Comparison of ENCODE assay signal across 22 cellular contexts in genomic region chr10:30029164-30029889, GRCh38. TPM values are rescaled to one million over a fixed set of nuclear protein-coding genes. Genes with fewer than 3 reads are reported as not detected.
DNase-seq lines count a peak whose midpoint lies in the region; ATAC-seq and TF ChIP-seq lines count a peak whose summit lies in the region.
"Had no signal": no experiment of that assay in that cellular context is flagged by ENCODE, and none has a peak within 500 bp of the region (broad histone marks: within the 10 kb centered on the region; RNA-seq: fewer than 3 reads in every experiment).

No MANE protein-coding gene starts in this region.

- DNase-seq in T-helper 1 cell (no peak), dorsolateral prefrontal cortex (no peak), nephron progenitor cell (no peak), transverse colon (no peak), breast epithelium (ENCODE audit: low spot score in 2 of 2) (no peak), nucleus accumbens (lab: John Stamatoyannopoulos, UW) (no peak)
- DNase-seq: activated CD8-positive, alpha-beta T cell treated with anti-CD3 and anti-CD28 coated beads for 36 hours; activated T-cell treated with anti-CD3 and anti-CD28 coated beads, Interleukin-2, amount 50 U/mL, for 48 hours; BE2C; GDM1; HFFc6; NCI-H345; NK-92 treated with Interleukin-12 subunit alpha and Interleukin-12 subunit beta, amount 100 ng/mL, for 24 hours; stimulated activated CD4-positive, alpha-beta T cell treated with anti-CD3 and anti-CD28 coated beads, Interleukin-2, amount 100 ng/mL, for 24 hours; SW 1271; WERI-Rb-1 had no signal

- no peaks in the 10 kb centered on the region for H3K9me3 Mint-ChIP-seq in T-helper 1 cell treated with Interleukin-12 subunit alpha and Interleukin-12 subunit beta and Interleukin-4 antibody, amounts not matched to agents 30 μg/mL and 1 μg/mL, for 36 hours
- no peaks in the 10 kb centered on the region for H3K9me3 Mint-ChIP-seq in nephron progenitor cell
- H3K9me3 Mint-ChIP-seq: activated CD8-positive, alpha-beta T cell treated with anti-CD3 and anti-CD28 coated beads for 36 hours; HFFc6 had no signal

- intact Hi-C loops in dorsolateral prefrontal cortex (cut with DNase I) (no loop called here), transverse colon (cut with DNase I; ENCODE audit: low total_unique reads) (no loop called here), breast epithelium (cut with DNase I; ENCODE audit: low total_unique reads) (loop anchor here (2.0 kb wide), 1 partner anchor 75 kb away; no protein-coding TSS in a partner anchor)

- H3K4me3 ChIP-seq in dorsolateral prefrontal cortex = no peak overlapping the region
- no peak overlapping the region for H3K4me3 ChIP-seq in transverse colon
- no peak overlapping the region for H3K4me3 ChIP-seq in breast epithelium
- H3K4me3 ChIP-seq: adrenal gland had no signal

- peaks cover 30% of the 10 kb centered on the region for H3K27me3 Mint-ChIP-seq in T-helper 1 cell treated with Interleukin-12 subunit alpha and Interleukin-12 subunit beta and Interleukin-4 antibody, amounts not matched to agents 30 μg/mL and 1 μg/mL, for 36 hours (ENCODE audit: low read depth)
- no peaks in the 10 kb centered on the region for H3K27me3 Mint-ChIP-seq in nephron progenitor cell (ENCODE audit: low read depth, poor library complexity)

- H3K9me3 ChIP-seq in transverse colon (no peaks in the 10 kb centered on the region), breast epithelium (no peaks in the 10 kb centered on the region)
- H3K9me3 ChIP-seq: adrenal gland, BE2C had no signal

- no peaks in the 10 kb centered on the region for H3K36me3 ChIP-seq in transverse colon
- no peaks in the 10 kb centered on the region for H3K36me3 ChIP-seq in breast epithelium
- H3K36me3 ChIP-seq: adrenal gland, BE2C, WERI-Rb-1 had no signal

- peak overlapping the region; percentile 35 for H3K4me3 Mint-ChIP-seq in T-helper 1 cell treated with Interleukin-12 subunit alpha and Interleukin-12 subunit beta and Interleukin-4 antibody, amounts not matched to agents 30 μg/mL and 1 μg/mL, for 36 hours
- peak overlapping the region; percentile 17 for H3K4me3 Mint-ChIP-seq in nephron progenitor cell
- H3K4me3 Mint-ChIP-seq: activated CD8-positive, alpha-beta T cell treated with anti-CD3 and anti-CD28 coated beads for 36 hours; HFFc6 had no signal

- WGBS in transverse colon (ENCODE audit: low coverage in 1 of 2), 2 donors = 80 to 97% methylated on average over 6 to 19 of the region's 19 CpGs

- ATAC-seq in HG02885 (IDR thresholded peaks at IDR 0.05; ENCODE audit: poor library complexity, unreplicated experiment) = no peak
- ATAC-seq: activated CD8-positive, alpha-beta T cell treated with anti-CD3 and anti-CD28 coated beads for 36 hours; naive thymus-derived CD4-positive, alpha-beta T cell had no signal

- in situ Hi-C loops in transverse colon (cut with MboI; ENCODE audit: low pct_ligation_motif_present in 1 of 4, low pct_unique_long_range_greater_than_20kb in 1 of 4, low sequenced_read_pairs in 3 of 4) = no loop called here

- H3K27ac Mint-ChIP-seq in T-helper 1 cell treated with Interleukin-12 subunit alpha and Interleukin-12 subunit beta and Interleukin-4 antibody, amounts not matched to agents 30 μg/mL and 1 μg/mL, for 36 hours = peak overlapping the region; percentile 43
- no peak overlapping the region for H3K27ac Mint-ChIP-seq in nephron progenitor cell
- H3K27ac Mint-ChIP-seq: activated CD8-positive, alpha-beta T cell treated with anti-CD3 and anti-CD28 coated beads for 36 hours; HFFc6 had no signal

- H3K36me3 Mint-ChIP-seq in T-helper 1 cell treated with Interleukin-12 subunit alpha and Interleukin-12 subunit beta and Interleukin-4 antibody, amounts not matched to agents 30 μg/mL and 1 μg/mL, for 36 hours (ENCODE audit: low read depth) = peaks cover 5% of the 10 kb centered on the region
- H3K36me3 Mint-ChIP-seq in nephron progenitor cell (ENCODE audit: low read depth) = peaks cover 27% of the 10 kb centered on the region

- H3K27ac ChIP-seq in dorsolateral prefrontal cortex = peak overlapping the region in 36 of 59 donors; percentile 2 to 83 (median 54)
- H3K27ac ChIP-seq in transverse colon = peak overlapping the region; percentile 51 to 80 (median 74)
- no peak overlapping the region for H3K27ac ChIP-seq in breast epithelium
- H3K27ac ChIP-seq: 22Rv1, foreskin keratinocyte, WERI-Rb-1 had no signal

- no peak for TF ChIP-seq EP300 in transverse colon (IDR thresholded peaks at IDR 0.05; ENCODE audit: low read depth)

- TF ChIP-seq CTCF in dorsolateral prefrontal cortex (IDR thresholded peaks at IDR 0.05 in 54 of 56, conservative IDR thresholded peaks at IDR 0.05 in 2 of 56; ENCODE audit: low read depth in 1 of 56, partially characterized antibody in 56 of 56) (no peak), nephron progenitor cell (IDR thresholded peaks at IDR 0.05) (no peak), transverse colon (IDR thresholded peaks at IDR 0.05) (no peak), breast epithelium (IDR thresholded peaks at IDR 0.05) (no peak)

- TF ChIP-seq POLR2A in transverse colon (IDR thresholded peaks at IDR 0.05) (no peak), breast epithelium (IDR thresholded peaks at IDR 0.05) (no peak)

- H3K4me1 ChIP-seq in transverse colon (peaks cover 10 to 27% (median 17%) of the 10 kb centered on the region in 4 donors), breast epithelium (no peaks in the 10 kb centered on the region)
- H3K4me1 ChIP-seq: BE2C, foreskin keratinocyte had no signal

- H3K27me3 ChIP-seq in dorsolateral prefrontal cortex (peaks cover 0 to 7% (median 0%) of the 10 kb centered on the region in 45 donors), transverse colon (no peaks in the 10 kb centered on the region), breast epithelium (no peaks in the 10 kb centered on the region)
- H3K27me3 ChIP-seq: adrenal gland, BE2C had no signal

- H3K4me1 Mint-ChIP-seq in T-helper 1 cell treated with Interleukin-12 subunit alpha and Interleukin-12 subunit beta and Interleukin-4 antibody, amounts not matched to agents 30 μg/mL and 1 μg/mL, for 36 hours (ENCODE audit: low read depth) = peaks cover 52% of the 10 kb centered on the region
- H3K4me1 Mint-ChIP-seq in nephron progenitor cell = peaks cover 56% of the 10 kb centered on the region

RNA-seq across cellular contexts. Expression of gene JCAD, which starts 30.1 kb away (rescaled TPM):
- 10 to 100 TPM; 15.5 to 74.8 (median 44.0) TPM for total RNA-seq in dorsolateral prefrontal cortex
- total RNA-seq in transverse colon = 10 to 100 TPM; 13.0 to 40.8 (median 19.9) TPM
- total RNA-seq in breast epithelium = 10 to 100 TPM; 11.1 to 69.3 (median 16.1) TPM
- total RNA-seq: activated CD8-positive, alpha-beta T cell treated with anti-CD3 and anti-CD28 coated beads for 36 hours had no signal

Comparison
In these comparisons a context has a peak if more than half of its experiments do, and no peak if none do; other contexts are left out.
1. H3K27ac ChIP-seq: peak in dorsolateral prefrontal cortex (36 of 59) and transverse colon (4 of 4); none in breast epithelium (0 of 2).